Comparison of ENCODE assay signal across 1 cellular context in the genomic region with DNA sequence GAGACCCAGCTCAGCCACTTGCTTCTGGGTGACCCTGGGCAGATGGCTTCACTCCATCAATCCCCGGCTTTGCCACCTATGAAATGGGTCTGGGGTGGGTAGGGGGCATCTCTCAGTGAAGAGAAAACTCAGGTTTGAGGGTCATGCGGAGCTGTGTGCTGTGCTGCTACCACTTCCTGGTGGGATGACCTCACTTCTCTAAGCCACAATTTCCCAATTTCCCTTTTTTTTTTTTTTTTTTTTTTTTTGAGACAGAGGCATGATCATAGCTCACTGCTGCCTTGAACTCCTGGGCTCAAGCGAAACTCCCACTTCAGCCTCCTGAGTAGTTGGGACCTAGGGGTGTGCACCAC.
TF ChIP-seq lines count a peak whose summit lies in the region.

No MANE protein-coding gene starts in this region.

TF ChIP-seq in K562, 482 proteins besides CTCF, POLR2A, EP300 and RAD21 (continued from another document):
- TF ChIP-seq, protein P1, sequence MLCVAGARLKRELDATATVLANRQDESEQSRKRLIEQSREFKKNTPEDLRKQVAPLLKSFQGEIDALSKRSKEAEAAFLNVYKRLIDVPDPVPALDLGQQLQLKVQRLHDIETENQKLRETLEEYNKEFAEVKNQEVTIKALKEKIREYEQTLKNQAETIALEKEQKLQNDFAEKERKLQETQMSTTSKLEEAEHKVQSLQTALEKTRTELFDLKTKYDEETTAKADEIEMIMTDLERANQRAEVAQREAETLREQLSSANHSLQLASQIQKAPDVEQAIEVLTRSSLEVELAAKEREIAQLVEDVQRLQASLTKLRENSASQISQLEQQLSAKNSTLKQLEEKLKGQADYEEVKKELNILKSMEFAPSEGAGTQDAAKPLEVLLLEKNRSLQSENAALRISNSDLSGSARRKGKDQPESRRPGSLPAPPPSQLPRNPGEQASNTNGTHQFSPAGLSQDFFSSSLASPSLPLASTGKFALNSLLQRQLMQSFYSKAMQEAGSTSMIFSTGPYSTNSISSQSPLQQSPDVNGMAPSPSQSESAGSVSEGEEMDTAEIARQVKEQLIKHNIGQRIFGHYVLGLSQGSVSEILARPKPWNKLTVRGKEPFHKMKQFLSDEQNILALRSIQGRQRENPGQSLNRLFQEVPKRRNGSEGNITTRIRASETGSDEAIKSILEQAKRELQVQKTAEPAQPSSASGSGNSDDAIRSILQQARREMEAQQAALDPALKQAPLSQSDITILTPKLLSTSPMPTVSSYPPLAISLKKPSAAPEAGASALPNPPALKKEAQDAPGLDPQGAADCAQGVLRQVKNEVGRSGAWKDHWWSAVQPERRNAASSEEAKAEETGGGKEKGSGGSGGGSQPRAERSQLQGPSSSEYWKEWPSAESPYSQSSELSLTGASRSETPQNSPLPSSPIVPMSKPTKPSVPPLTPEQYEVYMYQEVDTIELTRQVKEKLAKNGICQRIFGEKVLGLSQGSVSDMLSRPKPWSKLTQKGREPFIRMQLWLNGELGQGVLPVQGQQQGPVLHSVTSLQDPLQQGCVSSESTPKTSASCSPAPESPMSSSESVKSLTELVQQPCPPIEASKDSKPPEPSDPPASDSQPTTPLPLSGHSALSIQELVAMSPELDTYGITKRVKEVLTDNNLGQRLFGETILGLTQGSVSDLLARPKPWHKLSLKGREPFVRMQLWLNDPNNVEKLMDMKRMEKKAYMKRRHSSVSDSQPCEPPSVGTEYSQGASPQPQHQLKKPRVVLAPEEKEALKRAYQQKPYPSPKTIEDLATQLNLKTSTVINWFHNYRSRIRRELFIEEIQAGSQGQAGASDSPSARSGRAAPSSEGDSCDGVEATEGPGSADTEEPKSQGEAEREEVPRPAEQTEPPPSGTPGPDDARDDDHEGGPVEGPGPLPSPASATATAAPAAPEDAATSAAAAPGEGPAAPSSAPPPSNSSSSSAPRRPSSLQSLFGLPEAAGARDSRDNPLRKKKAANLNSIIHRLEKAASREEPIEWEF (CRISPR knock-in tag; IDR thresholded peaks at IDR 0.05), result no peak
- TF ChIP-seq DNMT1 (IDR thresholded peaks at IDR 0.05), result no peak
- no peak for TF ChIP-seq TOE1 (IDR thresholded peaks at IDR 0.05; ENCODE audit: borderline replicate concordance)
- no peak for TF ChIP-seq TOE1 (CRISPR knock-in tag; IDR thresholded peaks at IDR 0.05; ENCODE audit: borderline replicate concordance, low read depth)
